ENCODE assay signal across 9 cellular contexts in the genomic region with DNA sequence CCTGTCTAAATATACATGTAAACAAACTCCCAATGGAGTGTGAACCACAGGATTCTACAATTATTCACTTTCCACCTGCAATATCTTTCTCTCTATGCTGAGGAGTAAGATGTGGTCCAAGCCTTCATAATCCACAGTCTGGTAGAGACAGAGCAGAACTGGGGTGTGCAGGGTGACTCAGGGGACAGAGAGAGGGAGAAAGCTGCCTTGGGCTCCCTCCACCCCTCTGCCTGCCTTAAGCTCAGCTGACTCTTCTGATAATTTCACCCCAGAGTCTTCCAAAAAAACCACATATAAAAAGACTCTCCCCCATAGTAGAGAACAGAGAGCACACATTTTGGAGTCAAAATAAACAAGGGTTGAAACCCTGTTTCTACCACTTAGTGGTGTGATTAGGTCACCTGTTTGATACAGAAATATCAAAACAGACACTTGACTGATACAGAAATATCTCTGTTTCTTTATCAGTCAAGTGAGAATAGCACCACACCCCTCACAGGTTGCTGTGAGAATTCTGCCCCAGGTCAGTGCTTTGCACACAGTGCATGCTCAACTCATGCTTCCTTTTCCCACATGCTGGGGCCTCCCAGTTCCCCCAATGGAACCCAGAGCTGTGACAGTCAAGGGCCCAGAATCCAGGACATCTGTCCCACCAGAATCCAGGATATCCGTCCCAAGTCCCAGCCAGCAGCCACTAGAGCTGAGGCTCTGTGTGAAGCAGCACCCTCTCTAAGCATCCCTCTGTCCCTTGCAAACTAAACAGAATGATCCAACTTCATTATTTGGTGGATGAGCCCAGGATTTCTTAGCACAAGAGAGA. TPM values are rescaled to one million over a fixed set of nuclear protein-coding genes. Genes with fewer than 3 reads are reported as not detected.
A peak's percentile ranks its signal among the peaks of the same experiment; 100 is the strongest.
DNase-seq lines count a peak whose midpoint lies in the region; ATAC-seq and TF ChIP-seq lines count a peak whose summit lies in the region.
"Had no signal": no experiment of that assay in that cellular context is flagged by ENCODE, and none has a peak within 500 bp of the region (broad histone marks: within the 10 kb centered on the region; RNA-seq: fewer than 3 reads in every experiment).

No MANE protein-coding gene starts in this region.

- H3K27ac ChIP-seq in neural progenitor cell (no peak overlapping the region), tibial nerve (peak overlapping the region in 1 of 4 donors; percentile 76)

- no peaks in the 10 kb centered on the region for H3K9me3 ChIP-seq in neural progenitor cell (ENCODE audit: low read depth)
- H3K9me3 ChIP-seq in tibial nerve = no peaks in the 10 kb centered on the region

- no peaks in the 10 kb centered on the region for H4K20me1 ChIP-seq in neural progenitor cell (ENCODE audit: low read depth)

- peaks cover 4% of the 10 kb centered on the region for H3K9me3 Mint-ChIP-seq in activated CD4-positive, alpha-beta memory T cell treated with anti-CD3 and anti-CD28 coated beads, Interleukin-2, amount 10 ng/mL, durations not matched to agents 7 days and 5 days
- no peaks in the 10 kb centered on the region for H3K9me3 Mint-ChIP-seq in neural progenitor cell

- peak; percentile 41 for ATAC-seq in GM18861 (IDR thresholded peaks at IDR 0.05; ENCODE audit: unreplicated experiment)
- ATAC-seq in HG02642 (IDR thresholded peaks at IDR 0.05; ENCODE audit: poor library complexity, unreplicated experiment) = peak; percentile 54

- TF ChIP-seq CTCF in neural progenitor cell (IDR thresholded peaks at IDR 0.05) = no peak
- TF ChIP-seq CTCF in tibial nerve (IDR thresholded peaks at IDR 0.05) = no peak

- H3K79me2 ChIP-seq in neural progenitor cell (ENCODE audit: low read depth) = no peaks in the 10 kb centered on the region

- TF ChIP-seq POLR2A in tibial nerve (IDR thresholded peaks at IDR 0.05) = no peak

- H3K4me3 ChIP-seq in neural progenitor cell (no peak overlapping the region), tibial nerve (no peak overlapping the region)
- H3K4me3 ChIP-seq: coronary artery had no signal

- no peak overlapping the region for H3K4me2 ChIP-seq in neural progenitor cell

- H3K36me3 Mint-ChIP-seq in activated CD4-positive, alpha-beta memory T cell treated with anti-CD3 and anti-CD28 coated beads, Interleukin-2, amount 10 ng/mL, durations not matched to agents 7 days and 5 days (ENCODE audit: low read depth) = peaks cover 45% of the 10 kb centered on the region
- H3K36me3 Mint-ChIP-seq in neural progenitor cell = no peaks in the 10 kb centered on the region

- H2AFZ ChIP-seq in neural progenitor cell (replicated peaks) = peak overlapping the region; percentile 57

- no peaks in the 10 kb centered on the region for H3K4me1 ChIP-seq in neural progenitor cell
- H3K4me1 ChIP-seq in tibial nerve = peaks cover 0 to 9% (median 0%) of the 10 kb centered on the region in 4 donors

- H3K27ac Mint-ChIP-seq in activated CD4-positive, alpha-beta memory T cell treated with anti-CD3 and anti-CD28 coated beads, Interleukin-2, amount 10 ng/mL, durations not matched to agents 7 days and 5 days = peak overlapping the region; percentile 95
- H3K27ac Mint-ChIP-seq in neural progenitor cell = no peak overlapping the region

- CTCF ChIA-PET in activated CD4-positive, alpha-beta memory T cell treated with anti-CD3 and anti-CD28 coated beads, Interleukin-2, amount 10 ng/mL, durations not matched to agents 7 days and 5 days (lab: Charles Lee) = interaction anchor here (0.6 to 3.0 kb wide), 6 partner anchors 18 to 171 kb away, joined by 3 to 24 read pairs (median 4); a partner anchor contains a TSS

- no peaks in the 10 kb centered on the region for H3K27me3 ChIP-seq in neural progenitor cell
- H3K27me3 ChIP-seq in tibial nerve = no peaks in the 10 kb centered on the region

- no peaks in the 10 kb centered on the region for H3K27me3 Mint-ChIP-seq in activated CD4-positive, alpha-beta memory T cell treated with anti-CD3 and anti-CD28 coated beads, Interleukin-2, amount 10 ng/mL, durations not matched to agents 7 days and 5 days
- peaks cover 2% of the 10 kb centered on the region for H3K27me3 Mint-ChIP-seq in neural progenitor cell (ENCODE audit: insufficient read depth, low read depth)

- H3K4me1 Mint-ChIP-seq in activated CD4-positive, alpha-beta memory T cell treated with anti-CD3 and anti-CD28 coated beads, Interleukin-2, amount 10 ng/mL, durations not matched to agents 7 days and 5 days = peaks cover 75% of the 10 kb centered on the region
- H3K4me1 Mint-ChIP-seq in neural progenitor cell = peaks cover 9% of the 10 kb centered on the region

- TF ChIP-seq EP300 in tibial nerve (IDR thresholded peaks at IDR 0.05) = no peak

- POLR2A ChIA-PET in activated CD4-positive, alpha-beta memory T cell treated with anti-CD3 and anti-CD28 coated beads, Interleukin-2, amount 10 ng/mL, durations not matched to agents 7 days and 5 days (lab: Charles Lee) = interaction anchor here (1.1 to 4.4 kb wide), 8 partner anchors 8 to 170 kb away, joined by 3 to 31 read pairs (median 10); a partner anchor contains a TSS

- DNase-seq in activated CD4-positive, alpha-beta memory T cell treated with anti-CD3 and anti-CD28 coated beads, Interleukin-2, amount 10 ng/mL, durations not matched to agents 7 days and 5 days = peak; percentile 41
- no peak for DNase-seq in neural progenitor cell (ENCODE audit: low spot score)
- DNase-seq in NCI-H226 = no peak
- no peak for DNase-seq in tibial nerve (ENCODE audit: low spot score in 2 of 2)
- no peak for DNase-seq in NCI-H1436 (lab: John Stamatoyannopoulos, UW)

- H3F3A ChIP-seq in neural progenitor cell (ENCODE audit: low read depth) = no peaks in the 10 kb centered on the region

- H3K9ac ChIP-seq in neural progenitor cell = no peak overlapping the region

- H3K36me3 ChIP-seq in neural progenitor cell (no peaks in the 10 kb centered on the region), tibial nerve (no peaks in the 10 kb centered on the region)

- WGBS in tibial nerve, 2 donors = 87 to 90% methylated on average over 1 of the region's 1 CpG

- H3K4me3 Mint-ChIP-seq in activated CD4-positive, alpha-beta memory T cell treated with anti-CD3 and anti-CD28 coated beads, Interleukin-2, amount 10 ng/mL, durations not matched to agents 7 days and 5 days = peak overlapping the region; percentile 67
- no peak overlapping the region for H3K4me3 Mint-ChIP-seq in neural progenitor cell

RNA-seq across cellular contexts. Expression of a gene that starts 1.3 kb away (rescaled TPM):
- total RNA-seq in activated CD4-positive, alpha-beta memory T cell treated with anti-CD3 and anti-CD28 coated beads, Interleukin-2, amount 10 ng/mL, durations not matched to agents 7 days and 5 days = 10 to 100 TPM; 19.2 to 21.5 TPM
- not detected in 2 replicates for total RNA-seq in neural progenitor cell (ENCODE audit: low replicate concordance)
- total RNA-seq in tibial nerve = not detected

RNA-seq across cellular contexts. Expression of a gene that starts 28.5 kb away (rescaled TPM):
- not detected for total RNA-seq in activated CD4-positive, alpha-beta memory T cell treated with anti-CD3 and anti-CD28 coated beads, Interleukin-2, amount 10 ng/mL, durations not matched to agents 7 days and 5 days
- total RNA-seq in neural progenitor cell (ENCODE audit: low replicate concordance) (not detected in 2 replicates), tibial nerve (not detected)
- total RNA-seq: urinary bladder had no signal

RNA-seq across cellular contexts. Expression of a gene that starts 36.7 kb away (rescaled TPM):
- total RNA-seq in activated CD4-positive, alpha-beta memory T cell treated with anti-CD3 and anti-CD28 coated beads, Interleukin-2, amount 10 ng/mL, durations not matched to agents 7 days and 5 days = not detected
- not detected in 2 replicates for total RNA-seq in neural progenitor cell (ENCODE audit: low replicate concordance)
- 10 to 100 TPM; 10.0 to 46.1 (median 14.3) TPM for total RNA-seq in tibial nerve

RNA-seq across cellular contexts. Expression of a gene that starts 45.5 kb away (rescaled TPM):
- not detected for total RNA-seq in activated CD4-positive, alpha-beta memory T cell treated with anti-CD3 and anti-CD28 coated beads, Interleukin-2, amount 10 ng/mL, durations not matched to agents 7 days and 5 days
- not detected in 2 replicates for total RNA-seq in neural progenitor cell (ENCODE audit: low replicate concordance)
- 1 to 10 TPM in 2 of 4 donors, under 1 TPM in 1, not detected in 1; 0.63 to 4.5 (median 2.2) TPM for total RNA-seq in tibial nerve

Comparison
In these comparisons a context has a peak if more than half of its experiments do, and no peak if none do; other contexts are left out.
1. RNA of a gene that starts 1.3 kb away (total RNA-seq): 19.2 to 21.5 TPM in activated CD4-positive, alpha-beta memory T cell treated with anti-CD3 and anti-CD28 coated beads, Interleukin-2, amount 10 ng/mL, durations not matched to agents 7 days and 5 days; not detected in neural progenitor cell and not detected in tibial nerve; every median in the first group is over 10 times any median in the second.
2. RNA of a gene that starts 36.7 kb away (total RNA-seq): 10.0 to 46.1 TPM in tibial nerve; not detected in activated CD4-positive, alpha-beta memory T cell treated with anti-CD3 and anti-CD28 coated beads, Interleukin-2, amount 10 ng/mL, durations not matched to agents 7 days and 5 days and not detected in neural progenitor cell; every median in the first group is over 10 times any median in the second.